33 cellular contexts compared by ENCODE assay signal in the genomic region with DNA sequence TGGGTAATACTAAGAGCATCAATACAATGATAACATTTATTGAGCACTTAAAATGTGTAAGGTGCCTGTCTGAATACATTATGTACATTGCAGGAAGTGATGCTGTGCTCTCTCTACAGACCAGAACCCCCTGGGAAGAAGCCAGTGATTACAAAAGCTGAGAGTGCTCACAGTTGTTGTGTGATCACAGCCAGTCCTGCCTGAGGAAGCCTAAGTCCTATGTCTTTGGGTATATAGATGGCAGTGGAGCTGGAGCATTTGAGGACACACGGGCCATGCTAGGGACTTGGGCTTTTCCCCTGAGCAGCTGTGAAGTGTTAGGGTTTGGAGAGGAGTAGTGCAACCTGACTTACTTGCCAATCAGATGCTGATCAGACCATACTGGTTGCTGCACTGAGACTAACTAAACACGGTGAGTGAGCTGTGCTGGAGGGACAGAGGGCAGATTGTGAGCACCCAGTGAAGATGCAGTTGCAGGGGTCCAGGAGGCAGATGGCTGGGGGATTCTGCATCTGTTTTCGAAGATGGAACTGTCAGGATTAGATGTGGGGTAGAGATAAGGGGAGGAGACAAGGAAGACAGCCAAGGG.
A peak's percentile ranks its signal among the peaks of the same experiment; 100 is the strongest.
DNase-seq lines count a peak whose midpoint lies in the region; ATAC-seq, FAIRE-seq and TF ChIP-seq lines count a peak whose summit lies in the region.
"Had no signal": no experiment of that assay in that cellular context is flagged by ENCODE, and none has a peak within 500 bp of the region (broad histone marks: within the 10 kb centered on the region; RNA-seq: fewer than 3 reads in every experiment).

No MANE protein-coding gene starts in this region.

- no peak overlapping the region for H3K4ac ChIP-seq in H1 (replicated peaks; ENCODE audit: insufficient read length, low read depth, low read length)

- no peak overlapping the region for H2BK120ac ChIP-seq in H1 (replicated peaks; ENCODE audit: low read depth, low read length)

- no peaks in the 10 kb centered on the region for H3K23me2 ChIP-seq in H1 (ENCODE audit: low read depth, low read length)

- no peak for ATAC-seq in CD8-positive, alpha-beta T cell
- peak; percentile 15 for ATAC-seq in left lobe of liver
- no peak for ATAC-seq in GM18861 (IDR thresholded peaks at IDR 0.05; ENCODE audit: unreplicated experiment)
- no peak for ATAC-seq in upper lobe of left lung (ENCODE audit: low FRiP score in 2 of 2)
- ATAC-seq: activated CD4-positive, CD25-positive, alpha-beta regulatory T cell treated with anti-CD3 and anti-CD28 coated beads, Interleukin-2, amount 50 U/mL, for 24 hours; effector memory CD8-positive, alpha-beta T cell; HepG2; lower lobe of right lung; sciatic nerve; T-cell had no signal

- TF ChIP-seq RAD21 in H1 (IDR thresholded peaks at IDR 0.05 in 1 of 2, conservative IDR thresholded peaks at IDR 0.05 in 1 of 2; ENCODE audit: low read depth in 2 of 2, low read length in 2 of 2): no peak

- no peak overlapping the region for H2BK5ac ChIP-seq in H1 (ENCODE audit: low read depth, low read length)

- H3K56ac ChIP-seq in H1 (replicated peaks; ENCODE audit: insufficient read length, low read depth, low read length): no peak overlapping the region

- H3K4me3 ChIP-seq in CD8-positive, alpha-beta T cell (ENCODE audit: low read depth, low read length): no peak overlapping the region
- H3K4me3 ChIP-seq in H1 (ENCODE audit: extremely low read depth in 1 of 4, insufficient read depth in 2 of 4, low read depth in 3 of 4, low read length in 4 of 4): no peak overlapping the region; a peak in 1 of 8 replicates
- no peak overlapping the region for H3K4me3 ChIP-seq in upper lobe of left lung
- H3K4me3 ChIP-seq: BLaER1, cardiac muscle cell, lower lobe of right lung, SJSA1 had no signal

- TF ChIP-seq CTCF in CD8-positive, alpha-beta T cell (IDR thresholded peaks at IDR 0.05): no peak
- no peak for TF ChIP-seq CTCF in H1 (IDR thresholded peaks at IDR 0.05; ENCODE audit: control extremely low read depth in 1 of 3, insufficient read depth in 1 of 3, low read depth in 1 of 3, low read length in 3 of 3)
- no peak for TF ChIP-seq CTCF in upper lobe of left lung (IDR thresholded peaks at IDR 0.05)

- no peak overlapping the region for H2AFZ ChIP-seq in H1 (ENCODE audit: low read length)

- no peak for FAIRE-seq in H1 (lab: Jason Lieb, UNC)
- FAIRE-seq: frontal cortex, HepG2, RCC 7860 had no signal

- H3K27me3 ChIP-seq in CD8-positive, alpha-beta T cell (ENCODE audit: insufficient read depth, low read length): no peaks in the 10 kb centered on the region
- no peaks in the 10 kb centered on the region for H3K27me3 ChIP-seq in H1 (replicated peaks in 1 of 4; ENCODE audit: control insufficient read depth in 3 of 4, extremely low read depth in 1 of 4, insufficient read depth in 3 of 4, low read length in 3 of 4)
- H3K27me3 ChIP-seq in upper lobe of left lung: no peaks in the 10 kb centered on the region
- H3K27me3 ChIP-seq: BLaER1, cardiac muscle cell, SJSA1 had no signal

- intact Hi-C loops in CD8-positive, alpha-beta T cell (cut with DNase I, micrococcal nuclease): no loop called here

- peaks cover 66% of the 10 kb centered on the region for H3K36me3 Mint-ChIP-seq in CD8-positive, alpha-beta T cell
- H3K36me3 Mint-ChIP-seq in IgD-negative memory B cell: peaks cover 16% of the 10 kb centered on the region

- peak overlapping the region; percentile 3 to 24; a peak in 2 of 4 replicates for H3K4me2 ChIP-seq in H1 (ENCODE audit: insufficient read depth in 1 of 2, low read depth in 2 of 2, low read length in 2 of 2)
- H3K4me2 ChIP-seq: BLaER1 had no signal

- peak overlapping the region; percentile 3 for H3K27ac Mint-ChIP-seq in CD8-positive, alpha-beta T cell
- peak overlapping the region in 2 of 3 donors; percentile 26 to 69 for H3K27ac Mint-ChIP-seq in IgD-negative memory B cell
- H3K27ac Mint-ChIP-seq: activated naive CD8-positive, alpha-beta T cell; effector memory CD8-positive, alpha-beta T cell; HFFc6; T-cell; type B pancreatic cell had no signal

- H3K4me1 Mint-ChIP-seq in CD8-positive, alpha-beta T cell (ENCODE audit: low read depth): peaks cover 4% of the 10 kb centered on the region
- H3K4me1 Mint-ChIP-seq in IgD-negative memory B cell: peaks cover 5 to 11% (median 9%) of the 10 kb centered on the region in 3 donors

- 84% methylated on average over 3 of the region's 3 CpGs; no CpG with 5 or more reads in 1 of the 2 experiments for WGBS in H1 (ENCODE audit: extremely low coverage in 1 of 2, insufficient coverage in 1 of 2, insufficient read length in 1 of 2, insufficient replicate concordance in 2 of 2, low coverage in 1 of 2, low lambda C conversion rate in 2 of 2, missing lambda C conversion rate in 1 of 2), 2 experiments
- WGBS in upper lobe of left lung, 2 donors: 85 to 90% methylated on average over 3 of the region's 3 CpGs

- H3K27ac ChIP-seq in CD8-positive, alpha-beta T cell (ENCODE audit: low read depth, low read length): no peak overlapping the region
- H3K27ac ChIP-seq in H1 (ENCODE audit: low read depth, low read length) (no peak overlapping the region), upper lobe of left lung (no peak overlapping the region)
- H3K27ac ChIP-seq: BLaER1, cardiac muscle cell, lower lobe of right lung, SJSA1 had no signal

- H3K4me3 Mint-ChIP-seq in CD8-positive, alpha-beta T cell: no peak overlapping the region
- no peak overlapping the region for H3K4me3 Mint-ChIP-seq in IgD-negative memory B cell
- H3K4me3 Mint-ChIP-seq: activated naive CD8-positive, alpha-beta T cell; effector memory CD8-positive, alpha-beta T cell; HFFc6; T-cell; type B pancreatic cell had no signal

- no peak overlapping the region for H2BK12ac ChIP-seq in H1 (ENCODE audit: low read depth, low read length)

- DNase-seq in CD8-positive, alpha-beta T cell: no peak
- DNase-seq in H1 (ENCODE audit: low read depth in 1 of 2, low spot score in 2 of 2): no peak
- no peak for DNase-seq in left lobe of liver (ENCODE audit: low spot score)
- no peak for DNase-seq in NCI-H748 treated with DMSO at 0.1 percent for 48 hours (lab: John Stamatoyannopoulos, UW)
- no peak for DNase-seq in upper lobe of left lung
- DNase-seq: activated CD4-positive, alpha-beta T cell treated with anti-CD3 and anti-CD28 coated beads, Interleukin-2, amount 50 U/mL, for 48 hours; anterior cingulate cortex; cortex of kidney; DMS79 treated with DMSO at 0.1 percent for 48 hours; effector memory CD8-positive, alpha-beta T cell; HFFc6; hippocampal formation; lower lobe of right lung; MV-4-11; NCI-H146; NCI-H526 treated with DMSO at 0.1 percent for 48 hours; posterior cingulate gyrus; stimulated activated CD4-positive, alpha-beta T cell treated with anti-CD3 and anti-CD28 coated beads, Interleukin-12 subunit alpha, Interleukin-12 subunit beta, amount 100 ng/mL, for 4 hours; stimulated activated CD4-positive, alpha-beta T cell treated with anti-CD3 and anti-CD28 coated beads, Interleukin-4, amount 100 ng/mL, for 1 hour; substantia nigra; T-cell had no signal

- no peak overlapping the region for H4K91ac ChIP-seq in H1 (replicated peaks; ENCODE audit: insufficient read length, low read length)

- H3K18ac ChIP-seq in H1 (ENCODE audit: extremely low read depth, low read length): no peak overlapping the region

- no peak for TF ChIP-seq EP300 in H1 (IDR thresholded peaks at IDR 0.05; ENCODE audit: borderline replicate concordance in 1 of 2, low read depth in 2 of 2, low read length in 2 of 2)
- TF ChIP-seq EP300 in upper lobe of left lung (IDR thresholded peaks at IDR 0.05): no peak

- H2BK15ac ChIP-seq in H1 (ENCODE audit: low read length): no peak overlapping the region

- POLR2A ChIA-PET in CD8-positive, alpha-beta T cell (lab: Charles Lee): no interaction called here
- POLR2A ChIA-PET in H1 (lab: Charles Lee; ENCODE audit: partially characterized antibody): no interaction called here

- H3K9me3 ChIP-seq in CD8-positive, alpha-beta T cell (ENCODE audit: low read length): no peaks in the 10 kb centered on the region
- H3K9me3 ChIP-seq in H1 (ENCODE audit: insufficient read depth in 2 of 2, low read depth in 1 of 2, low read length in 1 of 2) (peaks cover 5 to 6% of the 10 kb centered on the region in 2 experiments; a peak in 2 of 4 replicates), upper lobe of left lung (peaks cover 0 to 9% (median 7%) of the 10 kb centered on the region in 4 donors)
- H3K9me3 ChIP-seq: SJSA1 had no signal

- CTCF ChIA-PET in CD8-positive, alpha-beta T cell (lab: Charles Lee): interaction anchor here (0.7 kb wide), 1 partner anchor 830 kb away, joined by 3 read pairs; no protein-coding TSS in a partner anchor
- CTCF ChIA-PET in H1 (lab: Charles Lee; ENCODE audit: partially characterized antibody): interaction anchor here (1.5 kb wide), 1 partner anchor 42 kb away, joined by 3 read pairs; no protein-coding TSS in a partner anchor

- no peak overlapping the region for H2AK5ac ChIP-seq in H1 (ENCODE audit: low read depth, low read length)

- 0 out of 2 replicates have a peak, but pooled peaks cover 2% of the 10 kb centered on the region for H3K79me1 ChIP-seq in H1 (ENCODE audit: low read depth, low read length)

- no peak overlapping the region for H3K23ac ChIP-seq in H1 (ENCODE audit: insufficient read length)

- peaks cover 0 to 9% of the 10 kb centered on the region in 2 experiments; a peak in 2 of 4 replicates for H3K79me2 ChIP-seq in H1 (ENCODE audit: control insufficient read depth in 1 of 2, insufficient read depth in 2 of 2, low read length in 2 of 2)

- H3K9ac ChIP-seq in H1 (replicated peaks in 1 of 4; ENCODE audit: extremely low read depth in 1 of 4, low read depth in 3 of 4, low read length in 3 of 4): peak overlapping the region in 1 of 4 experiments; percentile 18; a peak in 1 of 7 replicates
- H3K9ac ChIP-seq: BLaER1 had no signal

- no peaks in the 10 kb centered on the region for H3K4me1 ChIP-seq in CD8-positive, alpha-beta T cell (ENCODE audit: insufficient read depth, low read length)
- H3K4me1 ChIP-seq in H1 (replicated peaks in 1 of 4; ENCODE audit: control insufficient read depth in 3 of 4, insufficient read depth in 4 of 4, low read length in 3 of 4) (peaks cover 5 to 24% (median 17%) of the 10 kb centered on the region in 4 experiments; a peak in 6 of 7 replicates), upper lobe of left lung (peaks cover 0 to under 1% (median 0%) of the 10 kb centered on the region in 4 donors)
- H3K4me1 ChIP-seq: SJSA1 had no signal

- peaks cover 0 to 5% of the 10 kb centered on the region in 2 experiments for H4K20me1 ChIP-seq in H1 (replicated peaks in 1 of 2; ENCODE audit: control insufficient read depth in 1 of 2, insufficient read depth in 2 of 2, low read length in 2 of 2)

- H3K36me3 ChIP-seq in CD8-positive, alpha-beta T cell (ENCODE audit: insufficient read depth, low read length): peaks cover 4% of the 10 kb centered on the region
- H3K36me3 ChIP-seq in H1 (ENCODE audit: control insufficient read depth in 2 of 4, insufficient read depth in 4 of 4, low read length in 3 of 4) (peaks cover 0 to 20% (median 4%) of the 10 kb centered on the region in 4 experiments; a peak in 4 of 8 replicates), upper lobe of left lung (peaks cover 0 to 34% (median 13%) of the 10 kb centered on the region in 4 donors)

- H4K8ac ChIP-seq in H1 (ENCODE audit: extremely low read depth, insufficient read depth, low read length): 0 out of 2 replicates have a peak overlapping the region, but pooled peaks have one; percentile 30

- H3K27me3 Mint-ChIP-seq in CD8-positive, alpha-beta T cell (ENCODE audit: low read depth): no peaks in the 10 kb centered on the region
- no peaks in the 10 kb centered on the region for H3K27me3 Mint-ChIP-seq in IgD-negative memory B cell
- H3K27me3 Mint-ChIP-seq: activated naive CD8-positive, alpha-beta T cell; effector memory CD8-positive, alpha-beta T cell; T-cell; type B pancreatic cell had no signal

- H3K9me3 Mint-ChIP-seq in CD8-positive, alpha-beta T cell: no peaks in the 10 kb centered on the region
- no peaks in the 10 kb centered on the region for H3K9me3 Mint-ChIP-seq in IgD-negative memory B cell
- H3K9me3 Mint-ChIP-seq: effector memory CD8-positive, alpha-beta T cell; T-cell; type B pancreatic cell had no signal

- no peak overlapping the region for H2BK20ac ChIP-seq in H1 (ENCODE audit: low read length)

- H4K5ac ChIP-seq in H1 (ENCODE audit: insufficient read length, low read depth, low read length): no peak overlapping the region

- no peak for TF ChIP-seq POLR2A in H1 (IDR thresholded peaks at IDR 0.05; ENCODE audit: control extremely low read depth in 1 of 2, low read depth in 2 of 2, low read length in 2 of 2)
- TF ChIP-seq POLR2A in upper lobe of left lung (IDR thresholded peaks at IDR 0.05): no peak

- H3K14ac ChIP-seq in H1 (ENCODE audit: insufficient read length): no peak overlapping the region
